ENCODE assay signal across 14 cellular contexts in the genomic region with DNA sequence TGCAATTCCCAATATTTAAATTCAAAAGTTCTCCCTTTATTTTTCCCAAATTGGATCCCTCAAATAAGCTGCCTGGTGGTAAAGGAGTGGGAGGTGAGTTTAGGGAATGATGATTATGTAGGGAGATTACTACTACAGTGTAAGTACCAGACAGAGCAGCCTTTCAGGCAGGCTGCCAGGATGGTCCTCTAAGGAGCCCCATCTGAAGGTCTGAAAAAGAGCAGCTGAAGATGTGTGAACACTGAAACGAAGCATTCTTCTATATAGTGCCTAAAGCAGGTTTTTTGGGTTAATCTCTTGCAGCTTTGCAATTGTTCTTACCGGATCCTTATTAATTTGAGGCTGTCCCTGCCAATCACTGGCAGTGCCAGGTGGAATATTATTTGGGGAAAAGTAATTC.
A peak's percentile ranks its signal among the peaks of the same experiment; 100 is the strongest.
DNase-seq lines count a peak whose midpoint lies in the region; TF ChIP-seq lines count a peak whose summit lies in the region.
"Had no signal": no experiment of that assay in that cellular context is flagged by ENCODE, and none has a peak within 500 bp of the region (broad histone marks: within the 10 kb centered on the region; RNA-seq: fewer than 3 reads in every experiment).

No MANE protein-coding gene starts in this region.

- H3K27ac ChIP-seq in dorsolateral prefrontal cortex: no peak overlapping the region
- H3K27ac ChIP-seq: 22Rv1, BLaER1, GM23248, HL-60 had no signal

- peaks cover 0 to 3% (median 0%) of the 10 kb centered on the region in 45 donors for H3K27me3 ChIP-seq in dorsolateral prefrontal cortex
- H3K27me3 ChIP-seq: BLaER1 had no signal

- intact Hi-C loops in dorsolateral prefrontal cortex (cut with DNase I): no loop called here

- peak; percentile 14 for DNase-seq in DMS 273 (lab: John Stamatoyannopoulos, UW; ENCODE audit: unreplicated experiment)
- DNase-seq in DMS 273 treated with DMSO at 0.1 percent for 48 hours (lab: John Stamatoyannopoulos, UW): no peak
- peak; percentile 15 for DNase-seq in NCI-H82 (lab: John Stamatoyannopoulos, UW)
- no peak for DNase-seq in NCI-H82 treated with DMSO at 0.1 percent for 48 hours (lab: John Stamatoyannopoulos, UW; ENCODE audit: unreplicated experiment)
- peak; percentile 38 for DNase-seq in myocyte (ENCODE audit: low read depth)
- no peak for DNase-seq in dorsolateral prefrontal cortex
- no peak for DNase-seq in 8988T
- DNase-seq: Calu3; CD4-positive, alpha-beta memory T cell; GM23248; HCEC 1CT had no signal

- H3K4me3 ChIP-seq in dorsolateral prefrontal cortex: no peak overlapping the region
- H3K4me3 ChIP-seq: BLaER1, GM23248 had no signal

- TF ChIP-seq CTCF in dorsolateral prefrontal cortex (IDR thresholded peaks at IDR 0.05 in 54 of 56, conservative IDR thresholded peaks at IDR 0.05 in 2 of 56; ENCODE audit: low read depth in 1 of 56, partially characterized antibody in 56 of 56): no peak

Comparison
In these comparisons a context has a peak if more than half of its experiments do, and no peak if none do; other contexts are left out.
1. DNase-seq: peak in DMS 273 (single experiment), NCI-H82 (single experiment) and myocyte (single experiment); none in DMS 273 treated with DMSO at 0.1 percent for 48 hours (single experiment), NCI-H82 treated with DMSO at 0.1 percent for 48 hours (single experiment), dorsolateral prefrontal cortex (0 of 10) and 8988T (single experiment).